8 cellular contexts compared by ENCODE assay signal in the genomic region with DNA sequence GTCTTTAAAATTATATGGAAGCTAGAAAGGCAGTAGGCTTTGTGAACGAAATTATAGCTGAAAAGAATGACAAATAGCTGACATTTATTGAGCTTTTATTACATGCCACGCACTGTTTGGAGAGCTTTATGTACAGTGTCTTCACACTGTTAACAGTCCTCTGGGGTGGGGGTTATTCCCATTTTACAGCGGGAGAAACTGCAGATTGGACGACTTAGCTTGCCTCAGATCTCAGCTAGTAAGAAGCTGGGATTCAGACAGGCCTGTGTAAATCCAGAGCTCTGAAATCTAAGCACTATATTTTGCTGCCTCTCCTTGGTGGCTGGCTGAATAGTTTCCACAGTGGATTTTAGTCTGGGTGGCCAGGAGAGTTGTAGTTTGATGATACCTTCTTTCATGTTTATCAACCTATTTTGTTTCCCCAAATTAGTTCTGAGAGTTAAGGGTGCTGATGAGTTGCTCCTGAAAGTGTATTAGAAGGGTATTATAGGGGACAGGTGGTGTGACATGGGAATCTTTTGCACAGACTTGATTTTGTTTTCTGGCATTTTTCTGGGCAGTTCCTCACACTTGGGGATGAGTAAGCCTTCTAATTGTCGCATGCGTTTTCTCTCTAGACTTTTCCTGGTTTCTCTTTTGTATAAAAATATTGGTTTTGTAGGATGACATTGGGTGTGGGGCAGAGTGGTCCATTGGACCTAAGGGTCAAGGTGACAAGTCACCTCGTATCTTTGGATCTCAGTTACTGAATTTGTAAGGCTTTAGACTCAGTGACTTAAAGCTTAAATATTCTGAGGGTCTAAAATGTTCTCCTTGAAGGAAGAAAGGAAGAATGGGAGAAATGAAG. TPM values are rescaled to one million over a fixed set of nuclear protein-coding genes. Genes with fewer than 3 reads are reported as not detected.
DNase-seq lines count a peak whose midpoint lies in the region; ATAC-seq and TF ChIP-seq lines count a peak whose summit lies in the region.

No MANE protein-coding gene starts in this region.

- peak overlapping the region; percentile 96 for H3K27ac ChIP-seq in neutrophil

- ATAC-seq in GM18511 (IDR thresholded peaks at IDR 0.05; ENCODE audit: unreplicated experiment): no peak

- DNase-seq in A172 (ENCODE audit: low spot score): peak; percentile 44
- DNase-seq in GM10248 (ENCODE audit: extremely low spot score): no peak
- DNase-seq in RKO (ENCODE audit: low spot score): peak; percentile 54
- peak; percentile 54 for DNase-seq in fibroblast of gingiva (ENCODE audit: low read depth)
- DNase-seq in activated effector memory CD4-positive, alpha-beta T cell treated with anti-CD3 and anti-CD28 coated beads, Interleukin-2, amount 50 U/mL, for 16 hours: no peak
- DNase-seq in activated T-helper 2 cell treated with anti-CD3 and anti-CD28 coated beads, Interferon-gamma antibody, Interleukin-2, Interleukin-4, amounts not matched to agents 10 μg/mL and 5 μg/mL and 100 μg/mL, durations not matched to agents 14 hours and 24 hours and 36 hours (ENCODE audit: low spot score): no peak

- H3K4me1 Mint-ChIP-seq in activated T-helper 2 cell treated with anti-CD3 and anti-CD28 coated beads, Interferon-gamma antibody, Interleukin-2, Interleukin-4, amounts not matched to agents 10 μg/mL and 5 μg/mL and 100 μg/mL, durations not matched to agents 14 hours and 24 hours and 36 hours (ENCODE audit: low read depth): peaks cover 9% of the 10 kb centered on the region

- CTCF ChIA-PET in GM10248 (lab: Yijun Ruan, JAX): interaction anchor here (0.7 to 3.3 kb wide), 10 partner anchors 8 to 171 kb away, joined by 3 to 18 read pairs (median 5); no protein-coding TSS in a partner anchor

- no peaks in the 10 kb centered on the region for H3K9me3 ChIP-seq in neutrophil

- no peaks in the 10 kb centered on the region for H3K36me3 ChIP-seq in neutrophil

- H3K4me1 ChIP-seq in neutrophil (ENCODE audit: control insufficient read depth in 1 of 2, insufficient read depth in 1 of 2, low read depth in 1 of 2, low read length in 1 of 2): peaks cover 50 to 60% of the 10 kb centered on the region in 2 experiments

- H3K9me3 Mint-ChIP-seq in activated T-helper 2 cell treated with anti-CD3 and anti-CD28 coated beads, Interferon-gamma antibody, Interleukin-2, Interleukin-4, amounts not matched to agents 10 μg/mL and 5 μg/mL and 100 μg/mL, durations not matched to agents 14 hours and 24 hours and 36 hours: no peaks in the 10 kb centered on the region

- no peak overlapping the region for H3K27ac Mint-ChIP-seq in activated T-helper 2 cell treated with anti-CD3 and anti-CD28 coated beads, Interferon-gamma antibody, Interleukin-2, Interleukin-4, amounts not matched to agents 10 μg/mL and 5 μg/mL and 100 μg/mL, durations not matched to agents 14 hours and 24 hours and 36 hours

- TF ChIP-seq CTCF in GM10248 (IDR thresholded peaks at IDR 0.05; ENCODE audit: control extremely low read depth, extremely low read depth, low read depth, missing control alignments) (peak; percentile 29), neutrophil (IDR thresholded peaks at IDR 0.05) (no peak)

- intact Hi-C loops in activated T-helper 2 cell treated with anti-CD3 and anti-CD28 coated beads, Interferon-gamma antibody, Interleukin-2, Interleukin-4, amounts not matched to agents 10 μg/mL and 5 μg/mL and 100 μg/mL, durations not matched to agents 14 hours and 24 hours and 36 hours (cut with micrococcal nuclease): loop anchor here (5.0 kb wide), 2 partner anchors 40 to 65 kb away; no protein-coding TSS in a partner anchor

- peak overlapping the region; percentile 77 to 96 for H3K4me3 ChIP-seq in neutrophil (ENCODE audit: low read depth in 1 of 2, low read length in 1 of 2)

- POLR2A ChIA-PET in GM10248 (lab: Yijun Ruan, JAX): interaction anchor here (0.5 to 0.6 kb wide), 3 partner anchors 65 to 163 kb away, joined by 3 to 5 read pairs (median 5); no protein-coding TSS in a partner anchor

- peaks cover 6% of the 10 kb centered on the region for H3K27me3 Mint-ChIP-seq in activated T-helper 2 cell treated with anti-CD3 and anti-CD28 coated beads, Interferon-gamma antibody, Interleukin-2, Interleukin-4, amounts not matched to agents 10 μg/mL and 5 μg/mL and 100 μg/mL, durations not matched to agents 14 hours and 24 hours and 36 hours (ENCODE audit: low read depth)

- no peak overlapping the region for H3K4me3 Mint-ChIP-seq in activated T-helper 2 cell treated with anti-CD3 and anti-CD28 coated beads, Interferon-gamma antibody, Interleukin-2, Interleukin-4, amounts not matched to agents 10 μg/mL and 5 μg/mL and 100 μg/mL, durations not matched to agents 14 hours and 24 hours and 36 hours (ENCODE audit: low read depth)

- H3K36me3 Mint-ChIP-seq in activated T-helper 2 cell treated with anti-CD3 and anti-CD28 coated beads, Interferon-gamma antibody, Interleukin-2, Interleukin-4, amounts not matched to agents 10 μg/mL and 5 μg/mL and 100 μg/mL, durations not matched to agents 14 hours and 24 hours and 36 hours (ENCODE audit: low read depth): peaks cover 3% of the 10 kb centered on the region

- H3K27me3 ChIP-seq in neutrophil: peaks cover 8% of the 10 kb centered on the region

RNA-seq across cellular contexts. Expression of a gene that starts 1.5 kb away (rescaled TPM):
- 133 and 163 TPM in 2 replicates for total RNA-seq in A172 (2014; rRNA removed; shearing (Covaris generic))
- total RNA-seq in activated T-helper 2 cell treated with anti-CD3 and anti-CD28 coated beads, Interferon-gamma antibody, Interleukin-2, Interleukin-4, amounts not matched to agents 10 μg/mL and 5 μg/mL and 100 μg/mL, durations not matched to agents 14 hours and 24 hours and 36 hours: 72.5 and 74.0 TPM in 2 replicates

Comparison
In these comparisons a context has a peak if more than half of its experiments do, and no peak if none do; other contexts are left out.
1. DNase-seq: peak in A172 (single experiment), RKO (single experiment) and fibroblast of gingiva (single experiment); none in GM10248 (single experiment), activated effector memory CD4-positive, alpha-beta T cell treated with anti-CD3 and anti-CD28 coated beads, Interleukin-2, amount 50 U/mL, for 16 hours (single experiment) and activated T-helper 2 cell treated with anti-CD3 and anti-CD28 coated beads, Interferon-gamma antibody, Interleukin-2, Interleukin-4, amounts not matched to agents 10 μg/mL and 5 μg/mL and 100 μg/mL, durations not matched to agents 14 hours and 24 hours and 36 hours (single experiment).